ENCODE assay signal across 1 cellular context in genomic region chr11:64810271-64810890, GRCh38.
TF ChIP-seq lines count a peak whose summit lies in the region.

Gene MEN1, minus strand, starts transcription at chr11:64810551. Its CDS starts 442 bp downstream, at chr11:64810109.

TF ChIP-seq in liver, 16 proteins besides CTCF, POLR2A, EP300 and RAD21 (continued from another document):
- no peak for TF ChIP-seq ZBTB33 (IDR thresholded peaks at IDR 0.05)
- peak; percentile 87 for TF ChIP-seq YY1 (IDR thresholded peaks at IDR 0.05)
